ENCODE assay signal across 16 cellular contexts in the genomic region with DNA sequence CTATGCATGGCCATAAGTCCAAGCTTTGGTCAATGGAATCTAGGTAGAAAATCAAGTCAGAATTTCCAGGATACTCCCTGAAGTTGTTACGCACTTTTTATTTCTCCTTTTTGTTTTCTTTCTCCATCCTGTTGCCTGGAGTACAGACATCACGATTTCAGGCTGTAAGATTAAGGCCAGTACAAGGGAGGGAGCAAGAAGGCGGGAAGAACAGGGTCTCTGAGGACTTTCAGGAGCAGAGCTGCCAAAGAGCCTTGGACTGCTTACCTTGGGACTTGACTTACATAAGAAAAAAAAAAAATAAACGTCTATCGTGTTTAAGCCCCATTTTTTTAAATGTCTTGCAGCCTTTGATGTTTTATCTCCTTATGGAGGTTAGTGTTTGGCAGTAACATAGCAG.
"Had no signal": no experiment of that assay in that cellular context is flagged by ENCODE, and none has a peak within 500 bp of the region (broad histone marks: within the 10 kb centered on the region; RNA-seq: fewer than 3 reads in every experiment).

No MANE protein-coding gene starts in this region.

- H3K4me1 ChIP-seq: left lung, thyroid gland, uterus had no signal

- H3K27me3 ChIP-seq: left lung, thyroid gland, upper lobe of left lung, uterus had no signal

- ATAC-seq: left lung had no signal

- H3K9me3 Mint-ChIP-seq: naive thymus-derived CD8-positive, alpha-beta T cell had no signal

- DNase-seq: cortex of kidney; dorsolateral prefrontal cortex; effector CD8-positive, alpha-beta T cell; heart right ventricle; left lung; mesendoderm; posterior cingulate gyrus; stimulated activated CD4-positive, alpha-beta T cell treated with anti-CD3 and anti-CD28 coated beads, Interleukin-2, amount 100 ng/mL, for 48 hours; stimulated activated naive CD4-positive, alpha-beta T cell treated with Interleukin-2 at 50 U/mL for 16 hours; thyroid gland; upper lobe of left lung; uterus had no signal

- H3K4me3 ChIP-seq: dorsolateral prefrontal cortex, heart right ventricle, left lung, lung, smooth muscle cell, thyroid gland, upper lobe of left lung, uterus had no signal

- H3K4me3 Mint-ChIP-seq: neural crest cell had no signal

- H3K36me3 Mint-ChIP-seq: naive thymus-derived CD8-positive, alpha-beta T cell had no signal

- H3K9me3 ChIP-seq: heart right ventricle, left lung, thyroid gland, upper lobe of left lung, uterus had no signal

- H3K27ac ChIP-seq: dorsolateral prefrontal cortex, heart right ventricle, left lung, thyroid gland, upper lobe of left lung, uterus had no signal

- H3K36me3 ChIP-seq: heart right ventricle, left lung, thyroid gland, upper lobe of left lung, uterus had no signal

- H3K4me2 ChIP-seq: smooth muscle cell had no signal
